9 cellular contexts compared by ENCODE assay signal in the genomic region with DNA sequence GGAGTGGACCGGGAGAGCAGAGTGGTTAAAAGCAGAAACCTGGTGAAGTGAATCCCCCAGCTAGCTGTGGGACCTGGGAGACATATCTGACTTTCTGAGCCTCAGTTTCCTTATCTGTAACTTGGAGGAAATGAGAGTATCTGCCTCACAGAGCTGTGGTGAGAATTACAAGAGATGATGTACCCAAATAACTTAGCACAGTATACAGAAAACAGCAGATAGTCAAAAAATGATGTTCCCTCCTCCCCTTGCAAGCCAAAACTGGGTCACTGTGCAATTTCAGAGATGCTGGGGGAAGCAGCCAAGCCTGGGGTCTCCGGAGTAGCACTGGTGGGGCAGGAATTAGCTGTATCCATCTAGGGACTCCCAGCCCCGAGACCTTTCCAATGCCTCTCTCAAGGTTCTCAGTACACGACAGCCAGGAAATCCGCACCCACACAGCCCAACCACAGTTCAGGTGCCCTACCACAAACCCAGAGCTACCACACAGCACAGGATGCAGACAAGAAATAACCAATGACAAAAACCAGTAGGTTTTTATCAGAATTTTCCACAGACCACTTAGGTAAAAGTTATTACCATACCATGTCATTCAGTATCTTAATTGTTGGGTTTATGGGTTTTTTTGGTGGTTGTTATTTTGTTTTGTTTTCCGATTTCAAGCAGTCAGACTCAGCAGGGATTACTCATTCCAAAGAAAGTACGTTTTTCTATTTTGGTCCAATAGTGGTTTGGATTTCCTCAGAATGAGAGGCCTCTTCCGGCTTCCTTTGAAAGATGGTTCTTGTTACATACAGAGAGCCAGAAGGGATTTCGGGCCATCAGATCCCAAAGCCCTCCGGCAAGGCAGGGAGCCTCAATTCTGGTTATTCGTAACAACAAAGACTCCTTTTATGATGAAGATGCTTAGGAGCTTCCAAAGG. TPM values are rescaled to one million over a fixed set of nuclear protein-coding genes. Genes with fewer than 3 reads are reported as not detected.
DNase-seq lines count a peak whose midpoint lies in the region; ATAC-seq and TF ChIP-seq lines count a peak whose summit lies in the region.
"Had no signal": no experiment of that assay in that cellular context is flagged by ENCODE, and none has a peak within 500 bp of the region (broad histone marks: within the 10 kb centered on the region; RNA-seq: fewer than 3 reads in every experiment).

No MANE protein-coding gene starts in this region.

- peak overlapping the region; percentile 62 for H3K9ac ChIP-seq in BLaER1

- H3K4me1 Mint-ChIP-seq in neural crest cell: peaks cover 24% of the 10 kb centered on the region

- peaks cover 16% of the 10 kb centered on the region for H3K9me3 Mint-ChIP-seq in neural crest cell

- TF ChIP-seq CTCF in neural crest cell (conservative IDR thresholded peaks at IDR 0.05): no peak

- peaks cover 8% of the 10 kb centered on the region for H3K36me3 Mint-ChIP-seq in neural crest cell (ENCODE audit: low read depth)

- peak overlapping the region; percentile 21 for H3K27ac Mint-ChIP-seq in neural crest cell (ENCODE audit: unreplicated experiment)

- peaks cover 25% of the 10 kb centered on the region for H3K9me3 ChIP-seq in BLaER1
- peaks cover 4% of the 10 kb centered on the region for H3K9me3 ChIP-seq in right cardiac atrium (ENCODE audit: control insufficient read depth, low read length)

- H3K4me3 Mint-ChIP-seq in neural crest cell: peak overlapping the region; percentile 74

- H3K36me3 ChIP-seq in BLaER1: peaks cover 7% of the 10 kb centered on the region; the same call in 1 of the 2 replicates

- H3K4me1 ChIP-seq in BLaER1: peaks cover 74% of the 10 kb centered on the region
- no peaks in the 10 kb centered on the region for H3K4me1 ChIP-seq in right cardiac atrium (ENCODE audit: control insufficient read depth, insufficient read depth, low read length)

- no peak for ATAC-seq in right cardiac atrium

- H3K4me2 ChIP-seq in BLaER1: peak overlapping the region; percentile 86

- in situ Hi-C loops in KBM-7 (cut with MboI; ENCODE audit: low pct_unique_long_range_greater_than_20kb, low sequenced_read_pairs): no loop called here

- H3K4me3 ChIP-seq in BLaER1: peak overlapping the region; percentile 47; the same call in 1 of the 2 replicates
- no peak overlapping the region for H3K4me3 ChIP-seq in right cardiac atrium (ENCODE audit: low read length)

- peak; percentile 82 for DNase-seq in KBM-7
- peak; percentile 68 for DNase-seq in activated CD8-positive, alpha-beta memory T cell treated with anti-CD3 and anti-CD28 coated beads, Interleukin-2, amount 50 U/mL, for 24 hours (ENCODE audit: extremely low read depth)
- no peak for DNase-seq in neural crest cell (ENCODE audit: low read depth, low spot score)
- DNase-seq in AG08395 (ENCODE audit: low spot score): no peak
- no peak for DNase-seq in SHP77 (lab: John Stamatoyannopoulos, UW)
- DNase-seq in posterior cingulate gyrus: no peak
- no peak for DNase-seq in right cardiac atrium

- H3K27me3 ChIP-seq in BLaER1: no peaks in the 10 kb centered on the region
- no peaks in the 10 kb centered on the region for H3K27me3 ChIP-seq in right cardiac atrium (ENCODE audit: control insufficient read depth, insufficient read depth)

- intact Hi-C loops in posterior cingulate gyrus (cut with DNase I): no loop called here
- intact Hi-C loops in right cardiac atrium (cut with DNase I): no loop called here

- H3K27me3 Mint-ChIP-seq in neural crest cell (ENCODE audit: low read depth): peaks cover 40% of the 10 kb centered on the region

- peak overlapping the region; percentile 84 for H3K27ac ChIP-seq in BLaER1
- H3K27ac ChIP-seq in right cardiac atrium (ENCODE audit: low read length): no peak overlapping the region

- no peaks in the 10 kb centered on the region for H4K20me1 ChIP-seq in BLaER1

- 68% methylated on average over 11 of the region's 11 CpGs for WGBS in right cardiac atrium

RNA-seq across cellular contexts. Expression of gene HRH2, which starts 4.9 kb away (rescaled TPM):
- total RNA-seq in neural crest cell (1.5 and 1.7 TPM in 2 replicates), right cardiac atrium (10 to 100 TPM; 21.0 to 37.5 (median 32.0) TPM)
- polyA plus RNA-seq in right cardiac atrium: 18.6 TPM
- polyA plus RNA-seq: AG04450 had no signal

Comparison
In these comparisons a context has a peak if more than half of its experiments do, and no peak if none do; other contexts are left out.
1. DNase-seq: peak in KBM-7 (single experiment) and activated CD8-positive, alpha-beta memory T cell treated with anti-CD3 and anti-CD28 coated beads, Interleukin-2, amount 50 U/mL, for 24 hours (single experiment); none in neural crest cell (single experiment), AG08395 (single experiment), SHP77 (0 of 2), posterior cingulate gyrus (0 of 10) and right cardiac atrium (0 of 3).